In genomic region chr1:48219803-48220202, GRCh38 we compare ENCODE assay signal across 30 cellular contexts. TPM values are rescaled to one million over a fixed set of nuclear protein-coding genes. Genes with fewer than 3 reads are reported as not detected.
"Had no signal": no experiment of that assay in that cellular context is flagged by ENCODE, and none has a peak within 500 bp of the region (broad histone marks: within the 10 kb centered on the region; RNA-seq: fewer than 3 reads in every experiment).

No MANE protein-coding gene starts in this region.

- H3K36me3 ChIP-seq: brain microvascular endothelial cell had no signal

- H3K4me3 ChIP-seq: coronary artery, dorsolateral prefrontal cortex had no signal

- ATAC-seq: activated CD4-positive, alpha-beta T cell treated with anti-CD3 and anti-CD28 coated beads for 36 hours; activated CD8-positive, alpha-beta memory T cell treated with anti-CD3 and anti-CD28 coated beads, Interleukin-2, amount 10 ng/mL, durations not matched to agents 7 days and 5 days; activated CD8-positive, alpha-beta T cell treated with anti-CD3 and anti-CD28 coated beads, Interleukin-2, amount 10 ng/mL, durations not matched to agents 7 days and 5 days; activated T-helper 17 cell treated with anti-CD3 and anti-CD28 coated beads, Interleukin-2, amount 50 U/mL, for 72 hours; esophagus mucosa had no signal

- H3K27me3 ChIP-seq: brain microvascular endothelial cell had no signal

- H3K27ac ChIP-seq: brain microvascular endothelial cell, coronary artery, dorsolateral prefrontal cortex had no signal

- FAIRE-seq: astrocyte, bronchial epithelial cell, frontal cortex had no signal

- DNase-seq: activated CD4-positive, alpha-beta memory T cell treated with anti-CD3 and anti-CD28 coated beads for 36 hours; activated CD4-positive, alpha-beta T cell treated with anti-CD3 and anti-CD28 coated beads for 36 hours; activated CD4-positive, alpha-beta T cell treated with anti-CD3 and anti-CD28 coated beads, Interleukin-2, amount 10 ng/mL, durations not matched to agents 24 days and 14 days; activated CD4-positive, CD25-positive, alpha-beta regulatory T cell; activated CD4-positive, CD25-positive, alpha-beta regulatory T cell treated with anti-CD3 and anti-CD28 coated beads, Interleukin-2, amount 50 U/mL, for 72 hours; activated CD8-positive, alpha-beta memory T cell treated with anti-CD3 and anti-CD28 coated beads, Interleukin-2, amount 10 ng/mL, durations not matched to agents 7 days and 5 days; activated CD8-positive, alpha-beta memory T cell treated with anti-CD3 and anti-CD28 coated beads, Interleukin-2, amount 50 U/mL, for 4 hours; activated CD8-positive, alpha-beta T cell treated with anti-CD3 and anti-CD28 coated beads, Interleukin-2, amount 10 ng/mL, durations not matched to agents 7 days and 5 days; activated effector memory CD4-positive, alpha-beta T cell treated with Interleukin-2 at 50 U/mL for 16 hours; activated gamma-delta T cell treated with Interleukin-2 at 50 U/mL for 16 hours; activated naive CD4-positive, alpha-beta T cell treated with anti-CD3 and anti-CD28 coated beads, Interleukin-2, amount 50 U/mL, for 16 hours; activated naive CD4-positive, alpha-beta T cell treated with Interleukin-2 at 50 U/mL for 16 hours; activated T-cell treated with anti-CD3 and anti-CD28 coated beads, Interleukin-2, amount 50 U/mL, for 1 hour; amniotic stem cell; anterior cingulate cortex; brain microvascular endothelial cell; dorsolateral prefrontal cortex; effector memory CD4-positive, alpha-beta T cell; foreskin fibroblast; T-helper 2 cell had no signal

RNA-seq across cellular contexts. Expression of gene SLC5A9, which starts 2.7 kb away (rescaled TPM):
- total RNA-seq: activated CD4-positive, alpha-beta memory T cell treated with anti-CD3 and anti-CD28 coated beads for 36 hours; activated CD4-positive, alpha-beta T cell treated with anti-CD3 and anti-CD28 coated beads for 36 hours; activated CD4-positive, alpha-beta T cell treated with anti-CD3 and anti-CD28 coated beads, Interleukin-2, amount 10 ng/mL, durations not matched to agents 24 days and 14 days; activated CD8-positive, alpha-beta memory T cell treated with anti-CD3 and anti-CD28 coated beads for 36 hours; activated CD8-positive, alpha-beta memory T cell treated with anti-CD3 and anti-CD28 coated beads, Interleukin-2, amount 10 ng/mL, durations not matched to agents 7 days and 5 days; activated CD8-positive, alpha-beta T cell treated with anti-CD3 and anti-CD28 coated beads, Interleukin-2, amount 10 ng/mL, durations not matched to agents 7 days and 5 days; activated T-helper 17 cell treated with anti-CD3 and anti-CD28 coated beads, Interleukin-2, amount 50 U/mL, for 72 hours; astrocyte; bronchial epithelial cell; cerebellum; epithelial cell of proximal tubule; esophagus mucosa; frontal cortex; T-helper 1 cell treated with Interleukin-12 subunit alpha and Interleukin-12 subunit beta and Interleukin-4 antibody, amounts not matched to agents 30 ng/mL and 1 ng/mL, for 36 hours had no signal
